1 cellular context compared by ENCODE assay signal in genomic region chrX:102720237-102721168, GRCh38.
A peak's percentile ranks its signal among the peaks of the same experiment; 100 is the strongest.
TF ChIP-seq lines count a peak whose summit lies in the region.

A gene with protein sequence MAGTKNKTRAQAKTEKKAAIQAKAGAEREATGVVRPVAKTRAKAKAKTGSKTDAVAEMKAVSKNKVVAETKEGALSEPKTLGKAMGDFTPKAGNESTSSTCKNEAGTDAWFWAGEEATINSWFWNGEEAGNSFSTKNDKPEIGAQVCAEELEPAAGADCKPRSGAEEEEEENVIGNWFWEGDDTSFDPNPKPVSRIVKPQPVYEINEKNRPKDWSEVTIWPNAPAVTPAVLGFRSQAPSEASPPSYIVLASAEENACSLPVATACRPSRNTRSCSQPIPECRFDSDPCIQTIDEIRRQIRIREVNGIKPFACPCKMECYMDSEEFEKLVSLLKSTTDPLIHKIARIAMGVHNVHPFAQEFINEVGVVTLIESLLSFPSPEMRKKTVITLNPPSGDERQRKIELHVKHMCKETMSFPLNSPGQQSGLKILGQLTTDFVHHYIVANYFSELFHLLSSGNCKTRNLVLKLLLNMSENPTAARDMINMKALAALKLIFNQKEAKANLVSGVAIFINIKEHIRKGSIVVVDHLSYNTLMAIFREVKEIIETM (plus strand): TSS chrX:102720743. CDS start chrX:102748996, 28,253 bp downstream.

TF ChIP-seq in K562, 482 proteins besides CTCF, POLR2A, EP300 and RAD21 (continued from another document):
- TF ChIP-seq MNT (conservative IDR thresholded peaks at IDR 0.05) (peak in 1 of 2 experiments; percentile 58; a peak in 2 of 4 replicates), CREM (IDR thresholded peaks at IDR 0.05; ENCODE audit: low read depth) (peak; percentile 45; the same call in 1 of the 2 replicates)
